Comparison of ENCODE assay signal across 12 cellular contexts in the genomic region with DNA sequence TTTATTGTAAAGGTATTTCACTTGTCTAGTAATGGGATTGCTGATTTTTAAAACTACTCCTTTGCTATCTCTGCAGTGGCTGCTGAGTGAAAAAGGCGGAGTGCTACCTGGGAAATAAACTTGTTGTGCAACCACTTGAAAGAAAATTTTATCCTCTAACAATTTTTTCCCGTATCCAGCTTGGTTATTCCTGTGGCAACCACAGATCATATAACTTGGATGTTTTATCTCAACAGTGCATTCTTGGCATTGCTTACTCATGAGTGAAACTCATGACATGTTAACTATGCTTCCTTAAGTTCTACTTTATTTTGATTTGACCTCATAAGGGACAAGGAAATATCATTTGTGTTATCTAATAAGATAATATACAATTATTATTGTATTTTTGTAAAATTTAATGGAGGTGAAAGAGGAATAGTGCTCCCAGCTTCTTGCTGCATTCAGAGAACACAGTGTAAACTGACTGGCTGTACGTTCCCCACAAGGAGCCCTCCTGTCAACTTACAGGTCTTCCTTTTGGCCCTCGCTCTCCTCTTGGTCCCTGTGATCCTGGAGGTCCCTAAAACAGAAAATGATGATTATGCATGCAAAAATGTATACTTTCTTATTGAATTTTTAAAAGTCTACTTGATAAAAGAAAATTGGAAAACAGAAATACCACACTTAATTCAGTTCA.
DNase-seq lines count a peak whose midpoint lies in the region; ATAC-seq lines count a peak whose summit lies in the region.
"Had no signal": no experiment of that assay in that cellular context is flagged by ENCODE, and none has a peak within 500 bp of the region (broad histone marks: within the 10 kb centered on the region; RNA-seq: fewer than 3 reads in every experiment).

No MANE protein-coding gene starts in this region.

- no peak for ATAC-seq in GM18520 (IDR thresholded peaks at IDR 0.05; ENCODE audit: unreplicated experiment)
- ATAC-seq in GM18517 (IDR thresholded peaks at IDR 0.05; ENCODE audit: unreplicated experiment), result no peak
- no peak for ATAC-seq in HG02610 (IDR thresholded peaks at IDR 0.05; ENCODE audit: unreplicated experiment)

- DNase-seq in AG20443 (ENCODE audit: low spot score) (peak; percentile 32), M059J (ENCODE audit: low read depth) (peak; percentile 93), dermis blood vessel endothelial cell (peak; percentile 44), non-pigmented ciliary epithelial cell (ENCODE audit: low read depth) (peak; percentile 90), G401 (ENCODE audit: low spot score) (no peak)
- DNase-seq: amygdala; MM.1S; NCI-H524 treated with DMSO at 0.1 percent for 48 hours; stimulated activated naive CD4-positive, alpha-beta T cell treated with Interleukin-2 at 50 U/mL for 16 hours had no signal

- in situ Hi-C loops in G401 (cut with HindIII; ENCODE audit: low sequenced_read_pairs), result no loop called here
